ENCODE assay signal across 8 cellular contexts in the genomic region with DNA sequence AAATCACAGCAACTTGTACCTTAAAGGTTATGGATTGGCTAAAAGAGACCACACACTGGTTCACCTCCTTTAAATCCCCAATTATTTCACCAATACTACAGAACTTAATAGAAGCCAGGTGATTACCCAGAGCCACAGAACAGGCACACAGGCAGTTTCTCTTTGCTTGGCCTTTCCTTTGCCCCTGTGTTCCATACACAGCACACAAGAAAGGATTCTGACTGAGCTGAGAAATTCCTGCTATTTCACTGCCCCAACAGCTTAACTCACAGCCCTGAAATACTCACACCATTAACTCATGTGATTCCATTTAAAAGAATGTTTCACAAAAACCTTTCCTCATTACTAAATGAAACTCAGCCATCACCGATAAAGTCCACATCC.
DNase-seq lines count a peak whose midpoint lies in the region; ATAC-seq and TF ChIP-seq lines count a peak whose summit lies in the region.

No MANE protein-coding gene starts in this region.

- ATAC-seq in activated B cell treated with CpG ODN at 0.5 μM for 24 hours (ENCODE audit: low read depth), result peak; percentile 28

- POLR2A ChIA-PET in activated CD4-positive, alpha-beta T cell treated with anti-CD3 and anti-CD28 coated beads, Interleukin-2, amount 10 ng/mL, durations not matched to agents 7 days and 5 days (lab: Charles Lee), result interaction anchor here (0.6 kb wide), 1 partner anchor 92 kb away, joined by 3 read pairs; no protein-coding TSS in a partner anchor
- POLR2A ChIA-PET in activated B cell treated with CpG ODN at 0.5 μM for 24 hours (lab: Charles Lee), result interaction anchor here (0.6 to 0.8 kb wide), 3 partner anchors 27 to 803 kb away, joined by 3 to 4 read pairs (median 3); no protein-coding TSS in a partner anchor

- peaks cover 96% of the 10 kb centered on the region for H4K20me1 ChIP-seq in hepatocyte (ENCODE audit: insufficient read depth, poor library complexity, severe bottlenecking)

- H3K27ac Mint-ChIP-seq in activated CD4-positive, alpha-beta T cell treated with anti-CD3 and anti-CD28 coated beads, Interleukin-2, amount 10 ng/mL, durations not matched to agents 7 days and 5 days, result peak overlapping the region; percentile 27
- peak overlapping the region; percentile 21 for H3K27ac Mint-ChIP-seq in activated B cell treated with CpG ODN at 0.5 μM for 24 hours

- H3K4me1 ChIP-seq in hepatocyte (ENCODE audit: insufficient read depth), result peaks cover 15% of the 10 kb centered on the region
- peaks cover 15% of the 10 kb centered on the region for H3K4me1 ChIP-seq in stomach smooth muscle (ENCODE audit: control insufficient read depth, insufficient read depth, low read length)

- no peak overlapping the region for H3K4me2 ChIP-seq in hepatocyte

- H3K4me1 Mint-ChIP-seq in activated CD4-positive, alpha-beta T cell treated with anti-CD3 and anti-CD28 coated beads, Interleukin-2, amount 10 ng/mL, durations not matched to agents 7 days and 5 days, result peaks cover 45% of the 10 kb centered on the region
- H3K4me1 Mint-ChIP-seq in activated B cell treated with CpG ODN at 0.5 μM for 24 hours, result peaks cover 53% of the 10 kb centered on the region

- H2AFZ ChIP-seq in hepatocyte, result no peak overlapping the region

- intact Hi-C loops in activated B cell treated with CpG ODN at 0.5 μM for 24 hours (cut with micrococcal nuclease), result loop anchor here (2.0 kb wide), 1 partner anchor 51 kb away; no protein-coding TSS in a partner anchor

- no peaks in the 10 kb centered on the region for H3K9me3 ChIP-seq in hepatocyte (ENCODE audit: low read depth)
- H3K9me3 ChIP-seq in stomach smooth muscle (ENCODE audit: control insufficient read depth in 2 of 2, low read length in 2 of 2), result no peaks in the 10 kb centered on the region

- no peaks in the 10 kb centered on the region for H3K27me3 Mint-ChIP-seq in activated CD4-positive, alpha-beta T cell treated with anti-CD3 and anti-CD28 coated beads, Interleukin-2, amount 10 ng/mL, durations not matched to agents 7 days and 5 days
- H3K27me3 Mint-ChIP-seq in activated B cell treated with CpG ODN at 0.5 μM for 24 hours, result no peaks in the 10 kb centered on the region

- peak overlapping the region; percentile 25 for H3K27ac ChIP-seq in hepatocyte
- peak overlapping the region; percentile 18 for H3K27ac ChIP-seq in stomach smooth muscle (ENCODE audit: low read length)

- CTCF ChIA-PET in activated CD4-positive, alpha-beta T cell treated with anti-CD3 and anti-CD28 coated beads, Interleukin-2, amount 10 ng/mL, durations not matched to agents 7 days and 5 days (lab: Charles Lee), result interaction anchor here (0.7 kb wide), 1 partner anchor 41 kb away, joined by 4 read pairs; no protein-coding TSS in a partner anchor
- CTCF ChIA-PET in activated B cell treated with CpG ODN at 0.5 μM for 24 hours (lab: Charles Lee), result interaction anchor here (1.5 to 4.5 kb wide), 3 partner anchors 92 to 565 kb away, joined by 3 to 22 read pairs (median 4); no protein-coding TSS in a partner anchor

- WGBS in hepatocyte (ENCODE audit: low lambda C conversion rate, missing lambda C conversion rate), result 64% methylated on average over 1 of the region's 1 CpG

- H3K79me2 ChIP-seq in hepatocyte, result peaks cover 98% of the 10 kb centered on the region

- H3K36me3 Mint-ChIP-seq in activated CD4-positive, alpha-beta T cell treated with anti-CD3 and anti-CD28 coated beads, Interleukin-2, amount 10 ng/mL, durations not matched to agents 7 days and 5 days (ENCODE audit: low read depth), result no peaks in the 10 kb centered on the region
- no peaks in the 10 kb centered on the region for H3K36me3 Mint-ChIP-seq in activated B cell treated with CpG ODN at 0.5 μM for 24 hours (ENCODE audit: low read depth)

- no peaks in the 10 kb centered on the region for H3K9me3 Mint-ChIP-seq in activated CD4-positive, alpha-beta T cell treated with anti-CD3 and anti-CD28 coated beads, Interleukin-2, amount 10 ng/mL, durations not matched to agents 7 days and 5 days
- H3K9me3 Mint-ChIP-seq in activated B cell treated with CpG ODN at 0.5 μM for 24 hours, result no peaks in the 10 kb centered on the region

- no peak overlapping the region for H3K4me3 Mint-ChIP-seq in activated CD4-positive, alpha-beta T cell treated with anti-CD3 and anti-CD28 coated beads, Interleukin-2, amount 10 ng/mL, durations not matched to agents 7 days and 5 days
- H3K4me3 Mint-ChIP-seq in activated B cell treated with CpG ODN at 0.5 μM for 24 hours, result peak overlapping the region; percentile 33

- H3K9me2 ChIP-seq in hepatocyte (replicated peaks; ENCODE audit: insufficient read depth), result no peaks in the 10 kb centered on the region

- TF ChIP-seq CTCF in activated B cell treated with CpG ODN at 0.5 μM for 24 hours (IDR thresholded peaks at IDR 0.05) (no peak), hepatocyte (IDR thresholded peaks at IDR 0.05; ENCODE audit: poor library complexity) (no peak)

- H3K4me3 ChIP-seq in hepatocyte (no peak overlapping the region), stomach smooth muscle (ENCODE audit: low read length in 2 of 2) (no peak overlapping the region)

- H3K9ac ChIP-seq in stomach smooth muscle (ENCODE audit: low read length in 2 of 2), result no peak overlapping the region

- DNase-seq in activated CD4-positive, alpha-beta T cell treated with anti-CD3 and anti-CD28 coated beads, Interleukin-2, amount 10 ng/mL, durations not matched to agents 7 days and 5 days, result no peak
- DNase-seq in activated CD4-positive, alpha-beta T cell treated with anti-CD3 and anti-CD28 coated beads, Interleukin-2, amount 50 U/mL, for 4 hours, result no peak
- DNase-seq in activated B cell treated with CpG ODN at 0.5 μM for 24 hours (no peak), hepatocyte (ENCODE audit: low spot score) (no peak), OCI-M2 (lab: John Stamatoyannopoulos, UW; ENCODE audit: unreplicated experiment) (no peak)
- no peak for DNase-seq in stimulated activated CD4-positive, alpha-beta T cell treated with anti-CD3 and anti-CD28 coated beads, Interleukin-2, amount 100 ng/mL, for 24 hours
- DNase-seq in effector CD8-positive, alpha-beta T cell (lab: John Stamatoyannopoulos, UW), result no peak

- no peaks in the 10 kb centered on the region for H3K27me3 ChIP-seq in hepatocyte
- H3K27me3 ChIP-seq in stomach smooth muscle (ENCODE audit: control insufficient read depth in 1 of 2, insufficient read depth in 2 of 2, low read length in 2 of 2), result no peaks in the 10 kb centered on the region

- H3K36me3 ChIP-seq in hepatocyte (replicated peaks; ENCODE audit: insufficient read depth, low read depth) (no peaks in the 10 kb centered on the region), stomach smooth muscle (ENCODE audit: control insufficient read depth in 2 of 2, insufficient read depth in 2 of 2, low read length in 2 of 2) (no peaks in the 10 kb centered on the region)
